ENCODE assay signal across 22 cellular contexts in the genomic region with DNA sequence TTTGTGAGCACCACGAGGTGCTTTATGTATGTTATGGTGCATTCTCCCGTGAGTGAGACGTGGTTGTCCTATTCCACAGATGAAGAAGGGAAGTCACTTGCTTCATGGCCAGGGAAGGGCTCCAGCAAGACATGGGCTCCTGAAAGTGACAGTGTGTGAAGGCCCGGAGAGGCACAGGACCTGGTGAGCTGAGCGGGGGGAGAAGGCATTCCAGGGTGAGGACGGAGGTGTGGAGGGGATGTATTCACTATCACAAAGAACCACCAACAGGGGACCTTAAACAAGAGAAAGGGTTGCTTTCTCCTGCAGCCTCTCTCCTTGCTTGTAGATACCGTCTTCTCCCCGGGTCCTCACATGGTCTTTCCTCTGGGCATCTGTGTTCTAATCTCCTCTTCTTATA.
"Had no signal": no experiment of that assay in that cellular context is flagged by ENCODE, and none has a peak within 500 bp of the region (broad histone marks: within the 10 kb centered on the region; RNA-seq: fewer than 3 reads in every experiment).

No MANE protein-coding gene starts in this region.

- H3K4me3 Mint-ChIP-seq: activated CD4-positive, alpha-beta T cell treated with anti-CD3 and anti-CD28 coated beads for 36 hours; activated naive CD8-positive, alpha-beta T cell treated with anti-CD3 and anti-CD28 coated beads for 36 hours; activated T-cell treated with anti-CD3 and anti-CD28 coated beads, Interleukin-2, amount 50 U/mL, for 4 hours; memory B cell; nephron progenitor cell; stimulated activated effector memory CD8-positive, alpha-beta T cell treated with anti-CD3 and anti-CD28 coated beads, Interleukin-12 subunit alpha, Interleukin-12 subunit beta, amount 100 ng/mL, for 72 hours had no signal

- H3K9me3 ChIP-seq: mucosa of descending colon, suprapubic skin, transverse colon, uterus had no signal

- H3K27ac Mint-ChIP-seq: activated CD4-positive, alpha-beta T cell treated with anti-CD3 and anti-CD28 coated beads for 36 hours; activated naive CD8-positive, alpha-beta T cell treated with anti-CD3 and anti-CD28 coated beads for 36 hours; activated T-helper 2 cell treated with anti-CD3 and anti-CD28 coated beads, Interferon-gamma antibody, Interleukin-2, Interleukin-4, amounts not matched to agents 10 μg/mL and 5 μg/mL and 100 μg/mL, durations not matched to agents 14 hours and 24 hours and 36 hours; memory B cell; nephron progenitor cell; stimulated activated effector memory CD8-positive, alpha-beta T cell treated with anti-CD3 and anti-CD28 coated beads, Interleukin-12 subunit alpha, Interleukin-12 subunit beta, amount 100 ng/mL, for 72 hours had no signal

- DNase-seq: activated CD4-positive, alpha-beta T cell treated with anti-CD3 and anti-CD28 coated beads for 36 hours; activated CD4-positive, alpha-beta T cell treated with anti-CD3 and anti-CD28 coated beads, Interleukin-2, amount 50 U/mL, for 48 hours; activated CD8-positive, alpha-beta memory T cell treated with anti-CD3 and anti-CD28 coated beads, Interleukin-2, amount 50 U/mL, for 48 hours; activated naive CD4-positive, alpha-beta T cell treated with Interleukin-2 at 50 U/mL for 16 hours; activated naive CD8-positive, alpha-beta T cell treated with anti-CD3 and anti-CD28 coated beads for 36 hours; activated T-cell treated with anti-CD3 and anti-CD28 coated beads, Interleukin-2, amount 50 U/mL, for 4 hours; dermis blood vessel endothelial cell; effector memory CD4-positive, alpha-beta T cell; foreskin melanocyte; left cardiac atrium; mucosa of descending colon; nephron progenitor cell; small intestine; stimulated activated CD4-positive, alpha-beta T cell treated with anti-CD3 and anti-CD28 coated beads, Interleukin-2, amount 100 ng/mL, for 24 hours; stomach; transverse colon; uterus had no signal

- H3K36me3 Mint-ChIP-seq: activated naive CD8-positive, alpha-beta T cell treated with anti-CD3 and anti-CD28 coated beads for 36 hours; stimulated activated effector memory CD8-positive, alpha-beta T cell treated with anti-CD3 and anti-CD28 coated beads, Interleukin-12 subunit alpha, Interleukin-12 subunit beta, amount 100 ng/mL, for 72 hours had no signal

- H3K27me3 ChIP-seq: transverse colon, uterus had no signal

- H3K4me1 Mint-ChIP-seq: activated CD4-positive, alpha-beta T cell treated with anti-CD3 and anti-CD28 coated beads for 36 hours; activated naive CD8-positive, alpha-beta T cell treated with anti-CD3 and anti-CD28 coated beads for 36 hours had no signal

- H3K9me3 Mint-ChIP-seq: activated naive CD8-positive, alpha-beta T cell treated with anti-CD3 and anti-CD28 coated beads for 36 hours; activated T-helper 2 cell treated with anti-CD3 and anti-CD28 coated beads, Interferon-gamma antibody, Interleukin-2, Interleukin-4, amounts not matched to agents 10 μg/mL and 5 μg/mL and 100 μg/mL, durations not matched to agents 14 hours and 24 hours and 36 hours; nephron progenitor cell; stimulated activated effector memory CD8-positive, alpha-beta T cell treated with anti-CD3 and anti-CD28 coated beads, Interleukin-12 subunit alpha, Interleukin-12 subunit beta, amount 100 ng/mL, for 72 hours had no signal

- H3K36me3 ChIP-seq: stomach, suprapubic skin, transverse colon, uterus had no signal

- H3K4me1 ChIP-seq: stomach, suprapubic skin, transverse colon, uterus had no signal

- H3K27me3 Mint-ChIP-seq: activated CD4-positive, alpha-beta T cell treated with anti-CD3 and anti-CD28 coated beads for 36 hours had no signal

- H3K4me3 ChIP-seq: mucosa of descending colon, stomach, suprapubic skin, transverse colon, uterus had no signal

- H3K27ac ChIP-seq: stomach, suprapubic skin, transverse colon, uterus, VCaP had no signal
